Comparison of ENCODE assay signal across 25 cellular contexts in the genomic region with DNA sequence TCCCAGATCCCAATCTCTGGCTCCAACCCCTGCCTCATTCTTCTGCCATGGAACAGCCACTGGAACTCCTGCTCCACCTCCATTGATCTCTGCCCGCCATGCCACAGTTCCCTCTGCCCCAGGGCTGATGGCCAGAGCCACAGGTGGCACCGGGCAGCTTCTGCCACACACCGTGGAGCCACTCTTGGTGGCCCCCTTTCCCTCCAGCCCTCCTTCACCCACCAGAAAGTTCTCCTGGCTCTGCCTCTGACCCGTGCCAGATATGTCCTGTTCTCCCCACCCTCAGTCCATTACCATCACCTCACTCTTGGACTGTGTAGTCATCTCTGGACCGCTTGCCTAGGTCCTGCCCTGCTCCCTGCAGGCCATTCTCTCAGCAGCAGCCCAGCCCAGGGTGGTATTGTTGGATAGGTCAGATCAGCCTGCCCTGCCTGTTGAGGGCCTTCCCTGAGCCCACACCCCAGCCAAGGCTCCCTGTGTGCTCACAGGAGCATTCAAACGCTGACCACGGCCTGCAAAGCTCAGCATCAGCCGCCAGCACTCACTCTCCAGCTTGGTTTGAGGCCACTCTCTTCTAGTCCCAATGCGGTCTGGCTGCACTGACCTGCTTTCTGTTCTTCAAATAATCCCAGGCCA. TPM values are rescaled to one million over a fixed set of nuclear protein-coding genes. Genes with fewer than 3 reads are reported as not detected.
DNase-seq lines count a peak whose midpoint lies in the region; ATAC-seq, FAIRE-seq and TF ChIP-seq lines count a peak whose summit lies in the region.
"Had no signal": no experiment of that assay in that cellular context is flagged by ENCODE, and none has a peak within 500 bp of the region (broad histone marks: within the 10 kb centered on the region; RNA-seq: fewer than 3 reads in every experiment).

No MANE protein-coding gene starts in this region.

- no TSS peak for BruUV-seq in HepG2 (replicated peaks; lab: Mats Ljungman, UMichigan)

- no peaks in the 10 kb centered on the region for H3K9me3 ChIP-seq in HepG2 (ENCODE audit: low read length)
- no peaks in the 10 kb centered on the region for H3K9me3 ChIP-seq in right lobe of liver
- no peaks in the 10 kb centered on the region for H3K9me3 ChIP-seq in WERI-Rb-1 (ENCODE audit: severe bottlenecking)
- H3K9me3 ChIP-seq in mucosa of descending colon, result no peaks in the 10 kb centered on the region
- H3K9me3 ChIP-seq: BE2C had no signal

- H3K4me3 Mint-ChIP-seq in stimulated activated memory B cell treated with anti-CD40 and anti-IgM and Interleukin-4, amounts not matched to agents 10 μg/mL and 1 μg/mL and 100 μg/mL, for 72 hours, result no peak overlapping the region
- H3K4me3 Mint-ChIP-seq: CD14-positive monocyte; CD8-positive, alpha-beta memory T cell had no signal

- TF ChIP-seq POLR2A in HepG2 (IDR thresholded peaks at IDR 0.05; ENCODE audit: insufficient read depth in 1 of 2, low read depth in 2 of 2, low read length in 2 of 2) (no peak), right lobe of liver (IDR thresholded peaks at IDR 0.05) (no peak)

- no peak overlapping the region for H3K27ac ChIP-seq in HepG2 (ENCODE audit: extremely low read length, insufficient read depth, low read length)
- no peak overlapping the region for H3K27ac ChIP-seq in right lobe of liver
- H3K27ac ChIP-seq in WERI-Rb-1, result no peak overlapping the region
- H3K27ac ChIP-seq: 22Rv1, PC-9 had no signal

- H3K36me3 ChIP-seq in HepG2 (replicated peaks in 1 of 2; ENCODE audit: control insufficient read depth in 1 of 2, insufficient read depth in 2 of 2, low read length in 2 of 2) (no peaks in the 10 kb centered on the region), right lobe of liver (no peaks in the 10 kb centered on the region), WERI-Rb-1 (no peaks in the 10 kb centered on the region), mucosa of descending colon (ENCODE audit: low read depth) (no peaks in the 10 kb centered on the region)
- H3K36me3 ChIP-seq: BE2C had no signal

- H3K4me1 ChIP-seq in HepG2 (ENCODE audit: insufficient read depth, low read length) (no peaks in the 10 kb centered on the region), right lobe of liver (no peaks in the 10 kb centered on the region), mucosa of descending colon (ENCODE audit: low read depth) (no peaks in the 10 kb centered on the region)
- H3K4me1 ChIP-seq: BE2C had no signal

- no peak for TF ChIP-seq RAD21 in HepG2 (CRISPR knock-in tag; IDR thresholded peaks at IDR 0.05)

- H3K9ac ChIP-seq in HepG2 (ENCODE audit: insufficient read depth, low read depth, low read length), result no peak overlapping the region

- H3K27me3 ChIP-seq in HepG2 (ENCODE audit: control insufficient read depth in 1 of 2, insufficient read depth in 2 of 2, low read length in 2 of 2), result peaks cover 0 to 6% of the 10 kb centered on the region in 2 experiments; a peak in 2 of 5 replicates
- no peaks in the 10 kb centered on the region for H3K27me3 ChIP-seq in right lobe of liver
- H3K27me3 ChIP-seq in WERI-Rb-1 (ENCODE audit: insufficient read depth, low read depth, severe bottlenecking), result no peaks in the 10 kb centered on the region

- no peaks in the 10 kb centered on the region for H3K36me3 Mint-ChIP-seq in stimulated activated memory B cell treated with anti-CD40 and anti-IgM and Interleukin-4, amounts not matched to agents 10 μg/mL and 1 μg/mL and 100 μg/mL, for 72 hours
- H3K36me3 Mint-ChIP-seq: CD14-positive monocyte; CD8-positive, alpha-beta memory T cell had no signal

- no peaks in the 10 kb centered on the region for H4K20me1 ChIP-seq in HepG2 (ENCODE audit: insufficient read depth, low read length)

- H3K27me3 Mint-ChIP-seq in stimulated activated memory B cell treated with anti-CD40 and anti-IgM and Interleukin-4, amounts not matched to agents 10 μg/mL and 1 μg/mL and 100 μg/mL, for 72 hours, result peaks cover 23% of the 10 kb centered on the region

- H3K4me2 ChIP-seq in HepG2 (ENCODE audit: low read depth, low read length), result no peak overlapping the region
- H3K4me2 ChIP-seq: PC-9 had no signal

- intact Hi-C loops in HepG2 (cut with micrococcal nuclease; ENCODE audit: unreplicated experiment), result no loop called here
- intact Hi-C loops in right lobe of liver (cut with DNase I), result no loop called here
- intact Hi-C loops in mucosa of descending colon (cut with DNase I, micrococcal nuclease), result no loop called here

- DNase-seq in HepG2 (ENCODE audit: low spot score) (no peak), right lobe of liver (no peak), WERI-Rb-1 (peak; percentile 33), mucosa of descending colon (no peak), NCI-H345 (lab: John Stamatoyannopoulos, UW) (no peak), KG1 (lab: John Stamatoyannopoulos, UW) (no peak)
- DNase-seq: ACHN; BE2C; CD8-positive, alpha-beta memory T cell; DMS79 treated with DMSO at 0.1 percent for 48 hours; Karpas-422; NCI-H1092 treated with DMSO at 0.1 percent for 48 hours; NCI-H1436; NCI-H187 treated with DMSO at 0.1 percent for 48 hours; NCI-H2171 treated with DMSO at 0.1 percent for 48 hours; NCI-H524; NCI-H774; NK-92 treated with Interleukin-12 subunit alpha and Interleukin-12 subunit beta, amount 100 ng/mL, for 24 hours; PC-9; SHP77 had no signal

- CTCF ChIA-PET in HepG2 (lab: Yijun Ruan, JAX; ENCODE audit: low intra/inter-chr PET ratio, low total read pairs), result no interaction called here

- H3K27ac Mint-ChIP-seq in stimulated activated memory B cell treated with anti-CD40 and anti-IgM and Interleukin-4, amounts not matched to agents 10 μg/mL and 1 μg/mL and 100 μg/mL, for 72 hours, result no peak overlapping the region
- H3K27ac Mint-ChIP-seq: CD14-positive monocyte; CD8-positive, alpha-beta memory T cell had no signal

- H2AFZ ChIP-seq in HepG2 (ENCODE audit: low read length), result no peak overlapping the region
- H2AFZ ChIP-seq: PC-9 had no signal

- H3K9me3 Mint-ChIP-seq in stimulated activated memory B cell treated with anti-CD40 and anti-IgM and Interleukin-4, amounts not matched to agents 10 μg/mL and 1 μg/mL and 100 μg/mL, for 72 hours, result no peaks in the 10 kb centered on the region
- H3K9me3 Mint-ChIP-seq: CD8-positive, alpha-beta memory T cell had no signal

- TF ChIP-seq EP300 in HepG2 (IDR thresholded peaks at IDR 0.05; ENCODE audit: low read depth in 2 of 2, low read length in 2 of 2) (no peak), HepG2 (CRISPR knock-in tag; IDR thresholded peaks at IDR 0.05; ENCODE audit: borderline replicate concordance) (no peak)

- TF ChIP-seq CTCF in HepG2 (CRISPR knock-in tag; IDR thresholded peaks at IDR 0.05) (no peak; the same call in 1 of the 2 replicates), right lobe of liver (IDR thresholded peaks at IDR 0.05) (no peak), WERI-Rb-1 (IDR thresholded peaks at IDR 0.05; ENCODE audit: low read depth, low read length) (peak; percentile 46; the same call in 1 of the 2 replicates), mucosa of descending colon (IDR thresholded peaks at IDR 0.05) (no peak)

- H3K79me2 ChIP-seq in HepG2 (ENCODE audit: insufficient read depth, low read length), result no peaks in the 10 kb centered on the region

- H3K4me1 Mint-ChIP-seq in stimulated activated memory B cell treated with anti-CD40 and anti-IgM and Interleukin-4, amounts not matched to agents 10 μg/mL and 1 μg/mL and 100 μg/mL, for 72 hours, result no peaks in the 10 kb centered on the region
- H3K4me1 Mint-ChIP-seq: CD8-positive, alpha-beta memory T cell had no signal

- in situ Hi-C loops in HepG2 (cut with HindIII; ENCODE audit: extremely low pct_ligation_motif_present, low pct_unique_long_range_greater_than_20kb), result no loop called here

- ATAC-seq in HepG2 (peak; percentile 75), right lobe of liver (no peak), mucosa of descending colon (peak; percentile 40), HG03378 (IDR thresholded peaks at IDR 0.05; ENCODE audit: unreplicated experiment) (no peak)
- ATAC-seq in stimulated activated memory B cell treated with anti-CD40 and anti-IgM and Interleukin-4, amounts not matched to agents 10 μg/mL and 1 μg/mL and 100 μg/mL, for 72 hours, result peak; percentile 41

- H3K4me3 ChIP-seq in HepG2 (replicated peaks in 1 of 3; ENCODE audit: insufficient read depth in 1 of 3, low read depth in 2 of 3, low read length in 3 of 3) (no peak overlapping the region), right lobe of liver (no peak overlapping the region), WERI-Rb-1 (ENCODE audit: low read depth, low read length) (no peak overlapping the region), mucosa of descending colon (no peak overlapping the region)
- H3K4me3 ChIP-seq: PC-9 had no signal

- 14% methylated on average over 9 of the region's 9 CpGs for WGBS in HepG2 (ENCODE audit: low lambda C conversion rate)
- 67% methylated on average over 4 of the region's 9 CpGs for WGBS in right lobe of liver (ENCODE audit: insufficient coverage, low coverage, low lambda C conversion rate, missing lambda C conversion rate)

- FAIRE-seq in HepG2 (lab: Jason Lieb, UNC), result no peak
- FAIRE-seq: GM12892 had no signal

- POLR2A ChIA-PET in HepG2 (lab: Yijun Ruan, JAX), result no interaction called here

TF ChIP-seq in HepG2, 621 proteins besides CTCF, POLR2A, EP300 and RAD21 (continues in another document):
- TF ChIP-seq GABPB1 (CRISPR knock-in tag; IDR thresholded peaks at IDR 0.05) (no peak), U2AF2 (IDR thresholded peaks at IDR 0.05; ENCODE audit: low read depth, low read length) (no peak)

RNA-seq across cellular contexts. Expression of a gene that starts 16.8 kb away (rescaled TPM):
- total RNA-seq in HepG2 (2016; rRNA removed; fragmentation: Illumina TruSeq; extraction: Trizol) (not detected in 2 replicates), right lobe of liver (not detected), mucosa of descending colon (under 1 TPM; 0.12 to 0.46 (median 0.35) TPM)
- total RNA-seq in HepG2 (2016; cell fraction: cytosol; rRNA removed; fragmentation: Illumina TruSeq; extraction: Trizol; ENCODE audit: low read depth), result not detected in 2 replicates
- total RNA-seq in HepG2 (2016; cell fraction: insoluble cytoplasmic fraction; rRNA removed; fragmentation: Illumina TruSeq; extraction: Trizol), result not detected in 2 replicates
- total RNA-seq in HepG2 (2016; cell fraction: membrane; rRNA removed; fragmentation: Illumina TruSeq; extraction: Trizol), result not detected in 2 replicates
- total RNA-seq in HepG2 (2016; cell fraction: nucleus; rRNA removed; fragmentation: Illumina TruSeq; extraction: Trizol), result not detected in 2 replicates
- not detected in 2 replicates for polyA plus RNA-seq in HepG2 (2011; rRNA removed)
- not detected in 2 replicates for polyA plus RNA-seq in HepG2 (2011; cell fraction: cytosol; rRNA removed)
- polyA plus RNA-seq in HepG2 (2011; cell fraction: nucleus; rRNA removed), result not detected in 2 replicates
- polyA plus RNA-seq in HepG2 (2012), result not detected in 2 replicates
- not detected in 2 replicates for polyA plus RNA-seq in HepG2 (2016; cell fraction: cytosol; fragmentation: Illumina TruSeq; extraction: Trizol; ENCODE audit: low read depth)
- polyA plus RNA-seq in HepG2 (2016; cell fraction: insoluble cytoplasmic fraction; fragmentation: Illumina TruSeq; extraction: Trizol; ENCODE audit: low read depth), result not detected in 2 replicates
- polyA plus RNA-seq in HepG2 (2016; cell fraction: membrane; fragmentation: Illumina TruSeq; extraction: Trizol; ENCODE audit: low read depth), result not detected in 2 replicates
- not detected in 2 replicates for polyA plus RNA-seq in HepG2 (2016; cell fraction: nucleus; fragmentation: Illumina TruSeq; extraction: Trizol; ENCODE audit: insufficient read depth, low read depth)
- not detected in 2 replicates for polyA minus RNA-seq in HepG2 (2011; rRNA and poly(A)+ RNA removed; ENCODE audit: low replicate concordance)
- polyA minus RNA-seq in HepG2 (2011; cell fraction: cytosol; rRNA and poly(A)+ RNA removed), result not detected in 2 replicates
- not detected in 2 replicates for polyA minus RNA-seq in HepG2 (2011; cell fraction: nucleus; rRNA and poly(A)+ RNA removed)
- total RNA-seq: CD8-positive, alpha-beta memory T cell had no signal
- polyA plus RNA-seq: CD14-positive monocyte; CD8-positive, alpha-beta memory T cell had no signal

Comparison
In these comparisons a context has a peak if more than half of its experiments do, and no peak if none do; other contexts are left out.
1. ATAC-seq: peak in HepG2 (single experiment), mucosa of descending colon (single experiment) and stimulated activated memory B cell treated with anti-CD40 and anti-IgM and Interleukin-4, amounts not matched to agents 10 μg/mL and 1 μg/mL and 100 μg/mL, for 72 hours (single experiment); none in right lobe of liver (0 of 4) and HG03378 (single experiment).